ENCODE assay signal across 26 cellular contexts in the genomic region with DNA sequence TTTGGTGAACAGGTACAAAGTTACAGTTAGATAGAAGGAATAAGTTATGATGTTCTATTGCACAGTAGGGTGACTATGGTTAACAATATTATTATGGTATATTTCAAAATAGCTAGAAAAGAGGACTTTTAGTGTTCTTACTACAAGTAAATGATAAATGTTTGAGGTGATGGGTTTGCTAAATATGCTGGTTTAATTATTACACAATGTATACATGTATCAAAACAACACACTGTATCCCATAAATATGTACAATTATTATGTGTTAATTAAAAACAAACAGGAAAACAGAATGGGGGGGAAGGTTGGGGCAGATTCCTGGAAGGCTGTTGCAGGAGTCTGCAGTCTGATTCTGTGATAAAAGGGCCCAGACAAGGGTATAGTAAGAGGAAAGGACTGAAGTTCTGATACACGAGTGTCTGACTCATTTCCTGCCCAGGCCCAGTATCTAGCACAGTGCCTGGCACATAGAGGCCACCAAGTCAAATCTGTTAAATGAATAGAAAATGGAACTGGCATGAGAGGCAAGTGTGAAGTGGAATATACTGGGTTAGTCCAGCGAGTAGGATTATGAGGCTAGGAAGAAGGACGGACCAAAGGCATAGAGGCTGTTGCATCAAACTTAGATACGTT. TPM values are rescaled to one million over a fixed set of nuclear protein-coding genes. Genes with fewer than 3 reads are reported as not detected.
DNase-seq lines count a peak whose midpoint lies in the region; ATAC-seq and TF ChIP-seq lines count a peak whose summit lies in the region.
"Had no signal": no experiment of that assay in that cellular context is flagged by ENCODE, and none has a peak within 500 bp of the region (broad histone marks: within the 10 kb centered on the region; RNA-seq: fewer than 3 reads in every experiment).

No MANE protein-coding gene starts in this region.

- H3K36me3 ChIP-seq in WERI-Rb-1, result no peaks in the 10 kb centered on the region
- H3K36me3 ChIP-seq: BLaER1 treated with 17β-estradiol and CSF1 and Interleukin-3, amounts not matched to agents 10 nM and 100 nM; MG63; SJSA1 had no signal

- H3K4me3 Mint-ChIP-seq in activated T-cell treated with anti-CD3 and anti-CD28 coated beads, Interleukin-2, amount 50 U/mL, for 72 hours, result no peak overlapping the region
- no peak overlapping the region for H3K4me3 Mint-ChIP-seq in activated T-cell treated with anti-CD3 and anti-CD28 coated beads, Interleukin-2, amount 50 U/mL, for 4 hours
- no peak overlapping the region for H3K4me3 Mint-ChIP-seq in activated T-helper 17 cell treated with anti-CD3 and anti-CD28 coated beads, Interleukin-2, amount 50 U/mL, for 72 hours
- H3K4me3 Mint-ChIP-seq: CD4-positive, alpha-beta T cell had no signal

- peaks cover 12% of the 10 kb centered on the region for H3K4me1 Mint-ChIP-seq in activated T-cell treated with anti-CD3 and anti-CD28 coated beads, Interleukin-2, amount 50 U/mL, for 72 hours (ENCODE audit: low read depth)
- H3K4me1 Mint-ChIP-seq in activated T-cell treated with anti-CD3 and anti-CD28 coated beads, Interleukin-2, amount 50 U/mL, for 4 hours (ENCODE audit: low read depth), result no peaks in the 10 kb centered on the region
- H3K4me1 Mint-ChIP-seq in activated T-helper 17 cell treated with anti-CD3 and anti-CD28 coated beads, Interleukin-2, amount 50 U/mL, for 72 hours, result peaks cover 13% of the 10 kb centered on the region

- no peak overlapping the region for H3K27ac Mint-ChIP-seq in activated T-cell treated with anti-CD3 and anti-CD28 coated beads, Interleukin-2, amount 50 U/mL, for 72 hours
- peak overlapping the region; percentile 18 for H3K27ac Mint-ChIP-seq in activated T-helper 17 cell treated with anti-CD3 and anti-CD28 coated beads, Interleukin-2, amount 50 U/mL, for 72 hours
- H3K27ac Mint-ChIP-seq: CD4-positive, alpha-beta T cell had no signal

- peaks cover 23% of the 10 kb centered on the region for H3K27me3 Mint-ChIP-seq in activated T-cell treated with anti-CD3 and anti-CD28 coated beads, Interleukin-2, amount 50 U/mL, for 72 hours (ENCODE audit: low read depth)
- peaks cover 9% of the 10 kb centered on the region for H3K27me3 Mint-ChIP-seq in activated T-cell treated with anti-CD3 and anti-CD28 coated beads, Interleukin-2, amount 50 U/mL, for 4 hours (ENCODE audit: low read depth)
- H3K27me3 Mint-ChIP-seq in activated T-helper 17 cell treated with anti-CD3 and anti-CD28 coated beads, Interleukin-2, amount 50 U/mL, for 72 hours, result no peaks in the 10 kb centered on the region

- in situ Hi-C loops in ACHN (cut with HindIII; ENCODE audit: low pct_ligation_motif_present, low pct_unique_long_range_greater_than_20kb, low sequenced_read_pairs), result no loop called here

- ATAC-seq in activated T-cell treated with anti-CD3 and anti-CD28 coated beads, Interleukin-2, amount 50 U/mL, for 72 hours (replicated peaks in 1 of 2), result peak; percentile 72
- no peak for ATAC-seq in activated T-cell treated with anti-CD3 and anti-CD28 coated beads, Interleukin-2, amount 50 U/mL, for 4 hours
- peak; percentile 93 for ATAC-seq in activated T-helper 17 cell treated with anti-CD3 and anti-CD28 coated beads, Interleukin-2, amount 50 U/mL, for 72 hours (replicated peaks)
- ATAC-seq in stimulated activated naive CD8-positive, alpha-beta T cell treated with anti-CD3 and anti-CD28 coated beads, Interleukin-15, Interleukin-2, amounts not matched to agents 100 U/mL and 50 U/mL, for 24 hours, result peak; percentile 65

- no peak for TF ChIP-seq CTCF in WERI-Rb-1 (IDR thresholded peaks at IDR 0.05; ENCODE audit: low read depth, low read length)

- peaks cover 6 to 7% of the 10 kb centered on the region in 2 donors for H3K36me3 Mint-ChIP-seq in activated T-cell treated with anti-CD3 and anti-CD28 coated beads, Interleukin-2, amount 50 U/mL, for 72 hours (ENCODE audit: insufficient read depth in 2 of 2)
- H3K36me3 Mint-ChIP-seq in activated T-cell treated with anti-CD3 and anti-CD28 coated beads, Interleukin-2, amount 50 U/mL, for 4 hours (ENCODE audit: insufficient read depth), result no peaks in the 10 kb centered on the region
- no peaks in the 10 kb centered on the region for H3K36me3 Mint-ChIP-seq in activated T-helper 17 cell treated with anti-CD3 and anti-CD28 coated beads, Interleukin-2, amount 50 U/mL, for 72 hours (ENCODE audit: low read depth)

- H3K9me3 Mint-ChIP-seq in activated T-cell treated with anti-CD3 and anti-CD28 coated beads, Interleukin-2, amount 50 U/mL, for 72 hours, result peaks cover 1 to 11% of the 10 kb centered on the region in 2 donors
- H3K9me3 Mint-ChIP-seq in activated T-cell treated with anti-CD3 and anti-CD28 coated beads, Interleukin-2, amount 50 U/mL, for 4 hours, result peaks cover 13% of the 10 kb centered on the region
- peaks cover 11% of the 10 kb centered on the region for H3K9me3 Mint-ChIP-seq in activated T-helper 17 cell treated with anti-CD3 and anti-CD28 coated beads, Interleukin-2, amount 50 U/mL, for 72 hours

- no peak for DNase-seq in activated T-cell treated with anti-CD3 and anti-CD28 coated beads, Interleukin-2, amount 50 U/mL, for 72 hours
- no peak for DNase-seq in activated T-cell treated with anti-CD3 and anti-CD28 coated beads, Interleukin-2, amount 50 U/mL, for 4 hours
- peak; percentile 46 for DNase-seq in HT1080 (ENCODE audit: low read depth)
- DNase-seq in stimulated activated naive CD8-positive, alpha-beta T cell treated with anti-CD3 and anti-CD28 coated beads, Interleukin-15, Interleukin-2, amounts not matched to agents 100 U/mL and 50 U/mL, for 24 hours, result no peak
- no peak for DNase-seq in ACHN
- DNase-seq in WERI-Rb-1, result no peak
- DNase-seq: AML-193; CD4-positive, alpha-beta T cell; COR-L47; DMS53; KBM-7; MG63; NCI-H1105 treated with DMSO at 0.1 percent for 48 hours; NCI-H146; NCI-H1930; NCI-H2107; NCI-H524; NCI-H748 treated with DMSO at 0.1 percent for 48 hours; PC-9; Right ventricle myocardium superior; RPMI8226 had no signal

- no peak overlapping the region for H3K27ac ChIP-seq in WERI-Rb-1
- H3K27ac ChIP-seq: BLaER1 treated with 17β-estradiol and CSF1 and Interleukin-3, amounts not matched to agents 10 nM and 100 nM; PC-9; SJSA1 had no signal

- no peaks in the 10 kb centered on the region for H3K27me3 ChIP-seq in WERI-Rb-1 (ENCODE audit: insufficient read depth, low read depth, severe bottlenecking)
- H3K27me3 ChIP-seq: BLaER1 treated with 17β-estradiol and CSF1 and Interleukin-3, amounts not matched to agents 10 nM and 100 nM; MG63; SJSA1 had no signal

- H3K9me3 ChIP-seq in WERI-Rb-1 (ENCODE audit: severe bottlenecking), result no peaks in the 10 kb centered on the region
- H3K9me3 ChIP-seq: MG63, SJSA1 had no signal

- H3K4me3 ChIP-seq in WERI-Rb-1 (ENCODE audit: low read depth, low read length), result no peak overlapping the region
- H3K4me3 ChIP-seq: BLaER1 treated with 17β-estradiol and CSF1 and Interleukin-3, amounts not matched to agents 10 nM and 100 nM; MG63; PC-9; SJSA1 had no signal

RNA-seq across cellular contexts. Expression of gene ENTPD3, which starts 7.2 kb away (rescaled TPM):
- total RNA-seq in activated T-cell treated with anti-CD3 and anti-CD28 coated beads, Interleukin-2, amount 50 U/mL, for 72 hours, result not detected
- not detected for total RNA-seq in activated T-cell treated with anti-CD3 and anti-CD28 coated beads, Interleukin-2, amount 50 U/mL, for 4 hours
- not detected in 2 replicates for total RNA-seq in HT1080 (2014; rRNA removed; shearing (Covaris generic))
- not detected in 2 replicates for polyA plus RNA-seq in HT1080 (2015; cell fraction: cytosol; rRNA removed)
- polyA plus RNA-seq in HT1080 (2015; cell fraction: nucleus; rRNA removed), result not detected in 2 replicates
- not detected for total RNA-seq in activated T-helper 17 cell treated with anti-CD3 and anti-CD28 coated beads, Interleukin-2, amount 50 U/mL, for 72 hours
- total RNA-seq: CD4-positive, alpha-beta T cell; Daoy; LHCN-M2; PC-9; SJSA1 had no signal

Comparison
In these comparisons a context has a peak if more than half of its experiments do, and no peak if none do; other contexts are left out.
1. ATAC-seq: peak in activated T-cell treated with anti-CD3 and anti-CD28 coated beads, Interleukin-2, amount 50 U/mL, for 72 hours (2 of 2), activated T-helper 17 cell treated with anti-CD3 and anti-CD28 coated beads, Interleukin-2, amount 50 U/mL, for 72 hours (single experiment) and stimulated activated naive CD8-positive, alpha-beta T cell treated with anti-CD3 and anti-CD28 coated beads, Interleukin-15, Interleukin-2, amounts not matched to agents 100 U/mL and 50 U/mL, for 24 hours (single experiment); none in activated T-cell treated with anti-CD3 and anti-CD28 coated beads, Interleukin-2, amount 50 U/mL, for 4 hours (0 of 2).